Comparison of ENCODE assay signal across 20 cellular contexts in genomic region chr1:152823291-152823690, GRCh38. TPM values are rescaled to one million over a fixed set of nuclear protein-coding genes. Genes with fewer than 3 reads are reported as not detected.
A peak's percentile ranks its signal among the peaks of the same experiment; 100 is the strongest.
DNase-seq lines count a peak whose midpoint lies in the region; ATAC-seq and TF ChIP-seq lines count a peak whose summit lies in the region.
"Had no signal": no experiment of that assay in that cellular context is flagged by ENCODE, and none has a peak within 500 bp of the region (broad histone marks: within the 10 kb centered on the region; RNA-seq: fewer than 3 reads in every experiment).

No MANE protein-coding gene starts in this region.

- no peak for TF ChIP-seq POLR2A in right lobe of liver (IDR thresholded peaks at IDR 0.05)

- peaks cover 0 to 4% (median 0%) of the 10 kb centered on the region in 4 donors for H3K9me3 ChIP-seq in liver (ENCODE audit: control insufficient read depth in 4 of 4, low read length in 3 of 4)
- H3K9me3 ChIP-seq in right lobe of liver, result no peaks in the 10 kb centered on the region
- no peaks in the 10 kb centered on the region for H3K9me3 ChIP-seq in BE2C
- H3K9me3 ChIP-seq: BLaER1 had no signal

- H3K27ac ChIP-seq in liver (ENCODE audit: low read depth in 1 of 2, low read length in 2 of 2) (no peak overlapping the region), right lobe of liver (no peak overlapping the region)
- H3K27ac ChIP-seq: BLaER1, HL-60 had no signal

- TF ChIP-seq CTCF in liver (IDR thresholded peaks at IDR 0.05; ENCODE audit: low read depth, low read length, missing input control) (peak; percentile 10), right lobe of liver (IDR thresholded peaks at IDR 0.05) (no peak), GM12872 (IDR thresholded peaks at IDR 0.05; ENCODE audit: insufficient read depth, low read depth, low read length) (peak; percentile 27; the same call in 1 of the 3 replicates), BE2C (IDR thresholded peaks at IDR 0.05; ENCODE audit: low read depth, low read length) (no peak)

- H3K27me3 ChIP-seq in liver (ENCODE audit: control insufficient read depth in 4 of 4, insufficient read depth in 4 of 4, low read length in 3 of 4) (peaks cover 0 to 6% (median 0%) of the 10 kb centered on the region in 4 donors), right lobe of liver (peaks cover 0 to 6% of the 10 kb centered on the region in 2 donors), BE2C (no peaks in the 10 kb centered on the region)
- H3K27me3 ChIP-seq: BLaER1 had no signal

- H3K4me3 ChIP-seq in liver (ENCODE audit: low read depth in 1 of 3, low read length in 3 of 3) (no peak overlapping the region), right lobe of liver (no peak overlapping the region), BE2C (ENCODE audit: low read depth, low read length) (no peak overlapping the region)
- H3K4me3 ChIP-seq: BLaER1, GM12878 had no signal

- H3K4me1 ChIP-seq in liver (ENCODE audit: control insufficient read depth in 4 of 4, insufficient read depth in 4 of 4, low read length in 3 of 4) (no peaks in the 10 kb centered on the region), right lobe of liver (no peaks in the 10 kb centered on the region), BE2C (no peaks in the 10 kb centered on the region)

- no peak for DNase-seq in right lobe of liver
- peak; percentile 70 for DNase-seq in NAMALWA (ENCODE audit: low spot score)
- no peak for DNase-seq in BE2C
- DNase-seq in HCEC 1CT, result no peak
- DNase-seq in NK-92 (lab: John Stamatoyannopoulos, UW; ENCODE audit: unreplicated experiment), result no peak
- DNase-seq: CD4-positive, alpha-beta memory T cell; DMS153; DMS79; GDM1; GOT3; H7 had no signal

- H3K36me3 ChIP-seq in liver (ENCODE audit: control insufficient read depth in 4 of 4, insufficient read depth in 3 of 4, low read depth in 1 of 4, low read length in 3 of 4) (no peaks in the 10 kb centered on the region), right lobe of liver (no peaks in the 10 kb centered on the region), BE2C (no peaks in the 10 kb centered on the region)
- H3K36me3 ChIP-seq: BLaER1 had no signal

- WGBS in liver, result 34% methylated on average over 5 of the region's 5 CpGs
- WGBS in right lobe of liver (ENCODE audit: insufficient coverage, low coverage, low lambda C conversion rate, missing lambda C conversion rate), result 19% methylated on average over 5 of the region's 5 CpGs

- intact Hi-C loops in right lobe of liver (cut with DNase I), result no loop called here

- H3K9ac ChIP-seq in liver (ENCODE audit: low read depth in 1 of 2, low read length in 2 of 2), result no peak overlapping the region
- H3K9ac ChIP-seq: BLaER1 had no signal

- TF ChIP-seq RAD21 in liver (IDR thresholded peaks at IDR 0.05), result peak in 1 of 2 donors; percentile 54

- ATAC-seq in right lobe of liver, result no peak
- ATAC-seq: GM12878 had no signal

TF ChIP-seq in liver, 16 proteins besides CTCF, POLR2A, EP300 and RAD21:
- TF ChIP-seq YY1 (IDR thresholded peaks at IDR 0.05) (no peak), FOXA1 (IDR thresholded peaks at IDR 0.05) (no peak), ZBTB33 (IDR thresholded peaks at IDR 0.05) (no peak), HNF4A (conservative IDR thresholded peaks at IDR 0.05) (no peak), RXRA (IDR thresholded peaks at IDR 0.05) (no peak), NR2F2 (IDR thresholded peaks at IDR 0.05) (no peak), REST (IDR thresholded peaks at IDR 0.05) (no peak), FOXA2 (IDR thresholded peaks at IDR 0.05) (no peak)
- TF ChIP-seq, protein P1, sequence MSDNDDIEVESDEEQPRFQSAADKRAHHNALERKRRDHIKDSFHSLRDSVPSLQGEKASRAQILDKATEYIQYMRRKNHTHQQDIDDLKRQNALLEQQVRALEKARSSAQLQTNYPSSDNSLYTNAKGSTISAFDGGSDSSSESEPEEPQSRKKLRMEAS (IDR thresholded peaks at IDR 0.05), result no peak

RNA-seq across cellular contexts. Expression of gene LCE1A, which starts 4.0 kb away (rescaled TPM):
- total RNA-seq in liver (not detected), right lobe of liver (not detected)
- polyA plus RNA-seq in liver, result not detected
- not detected for polyA plus RNA-seq in BE2C (2012; ENCODE audit: insufficient read depth, insufficient read length, low read depth)
- total RNA-seq: A172; CD4-positive, alpha-beta memory T cell; Daoy; GM12878; H7; HT1080 had no signal
- polyA plus RNA-seq: CD14-positive monocyte; CD4-positive, alpha-beta memory T cell; GM12878 had no signal

RNA-seq across cellular contexts. Expression of gene LCE1B, which starts 11.5 kb away (rescaled TPM):
- total RNA-seq in liver (not detected), right lobe of liver (not detected)
- polyA plus RNA-seq in liver, result not detected
- polyA plus RNA-seq in BE2C (2012; ENCODE audit: insufficient read depth, insufficient read length, low read depth), result not detected
- total RNA-seq: A172; CD4-positive, alpha-beta memory T cell; Daoy; H7; HT1080 had no signal
- polyA plus RNA-seq: CD14-positive monocyte; CD4-positive, alpha-beta memory T cell had no signal

RNA-seq across cellular contexts. Expression of gene LCE1C, which starts 16.8 kb away (rescaled TPM):
- total RNA-seq in liver (not detected), right lobe of liver (not detected)
- polyA plus RNA-seq in liver, result not detected
- polyA plus RNA-seq in BE2C (2012; ENCODE audit: insufficient read depth, insufficient read length, low read depth), result not detected
- total RNA-seq: A172; CD4-positive, alpha-beta memory T cell; Daoy; H7; HT1080 had no signal
- polyA plus RNA-seq: CD14-positive monocyte; CD4-positive, alpha-beta memory T cell had no signal

RNA-seq across cellular contexts. Expression of gene LCE6A, which starts 19.4 kb away (rescaled TPM):
- total RNA-seq in liver (not detected), right lobe of liver (not detected)
- polyA plus RNA-seq in liver, result not detected
- polyA plus RNA-seq in BE2C (2012; ENCODE audit: insufficient read depth, insufficient read length, low read depth), result not detected
- total RNA-seq: A172; CD4-positive, alpha-beta memory T cell; Daoy; H7; HT1080 had no signal
- polyA plus RNA-seq: CD14-positive monocyte; CD4-positive, alpha-beta memory T cell; GM12878 had no signal

RNA-seq across cellular contexts. Expression of gene LCE1D, which starts 26.8 kb away (rescaled TPM):
- total RNA-seq in liver, result not detected
- not detected for polyA plus RNA-seq in liver
- total RNA-seq in right lobe of liver, result not detected
- polyA plus RNA-seq in BE2C (2012; ENCODE audit: insufficient read depth, insufficient read length, low read depth), result not detected
- total RNA-seq: A172; CD4-positive, alpha-beta memory T cell; Daoy; GM12878; H7; HT1080 had no signal
- polyA plus RNA-seq: CD14-positive monocyte; CD4-positive, alpha-beta memory T cell; GM12878 had no signal

Comparison
In these comparisons a context has a peak if more than half of its experiments do, and no peak if none do; other contexts are left out.
1. CTCF ChIP-seq: peak in liver (single experiment) and GM12872 (single experiment); none in right lobe of liver (0 of 4) and BE2C (single experiment).